In genomic region chr1:110737206-110737605, GRCh38 we compare ENCODE assay signal across 17 cellular contexts.
DNase-seq lines count a peak whose midpoint lies in the region.
"Had no signal": no experiment of that assay in that cellular context is flagged by ENCODE, and none has a peak within 500 bp of the region (broad histone marks: within the 10 kb centered on the region; RNA-seq: fewer than 3 reads in every experiment).

No MANE protein-coding gene starts in this region.

- no peak overlapping the region for H3K9ac ChIP-seq in trophoblast cell (ENCODE audit: low read length)
- H3K9ac ChIP-seq: BLaER1 treated with 17β-estradiol and CSF1 and Interleukin-3, amounts not matched to agents 10 nM and 100 nM had no signal

- DNase-seq in NCI-H2227 (lab: John Stamatoyannopoulos, UW; ENCODE audit: unreplicated experiment) (peak; percentile 51), NCI-H2227 treated with DMSO at 0.1 percent for 48 hours (lab: John Stamatoyannopoulos, UW) (no peak), AG08396 (ENCODE audit: low spot score) (peak; percentile 15), M059J (ENCODE audit: low read depth) (peak; percentile 22), trophoblast cell (peak; percentile 64 to 93), AG08395 (ENCODE audit: low spot score) (no peak), SIG-M5 treated with dmso at 0.1 percent for 504 hours (lab: John Stamatoyannopoulos, UW; ENCODE audit: unreplicated experiment) (no peak)
- DNase-seq: 8988T; AML-193; BE2C; CD4-positive, alpha-beta T cell; CD8-positive, alpha-beta memory T cell; DMS 273 treated with DMSO at 0.1 percent for 48 hours; DMS79; GF-D8; H9 had no signal

- H3K27me3 ChIP-seq in trophoblast cell (ENCODE audit: insufficient read depth, low read length) = no peaks in the 10 kb centered on the region
- H3K27me3 ChIP-seq: BE2C; BLaER1 treated with 17β-estradiol and CSF1 and Interleukin-3, amounts not matched to agents 10 nM and 100 nM had no signal

- H4K8ac ChIP-seq in trophoblast cell (ENCODE audit: low read depth, low read length) = no peak overlapping the region

- H3K14ac ChIP-seq in trophoblast cell (ENCODE audit: low read length) = no peak overlapping the region

- no peak overlapping the region for H3K23ac ChIP-seq in trophoblast cell (ENCODE audit: low read length)

- H4K91ac ChIP-seq in trophoblast cell (ENCODE audit: low read depth, low read length) = peak overlapping the region; percentile 45

- H3K4me3 ChIP-seq in trophoblast cell (ENCODE audit: low read depth, low read length) = no peak overlapping the region
- H3K4me3 ChIP-seq: BLaER1 treated with 17β-estradiol and CSF1 and Interleukin-3, amounts not matched to agents 10 nM and 100 nM had no signal

- H2AFZ ChIP-seq in trophoblast cell (ENCODE audit: insufficient read depth, low read length, poor library complexity) = no peak overlapping the region

- H3K9me3 ChIP-seq in trophoblast cell (ENCODE audit: insufficient read depth, low read depth, low read length) = no peaks in the 10 kb centered on the region
- H3K9me3 ChIP-seq: BE2C; BLaER1 treated with 17β-estradiol and CSF1 and Interleukin-3, amounts not matched to agents 10 nM and 100 nM had no signal

- peak overlapping the region; percentile 26 for H3K27ac ChIP-seq in trophoblast cell (ENCODE audit: low read depth, low read length)
- H3K27ac ChIP-seq: BLaER1 treated with 17β-estradiol and CSF1 and Interleukin-3, amounts not matched to agents 10 nM and 100 nM had no signal

- peaks cover 7 to 9% of the 10 kb centered on the region in 2 experiments for H3K4me1 ChIP-seq in trophoblast cell (ENCODE audit: control insufficient read depth in 1 of 2, insufficient read depth in 2 of 2, low read length in 2 of 2)
- H3K4me1 ChIP-seq: BLaER1 treated with 17β-estradiol and CSF1 and Interleukin-3, amounts not matched to agents 10 nM and 100 nM had no signal

- no peak overlapping the region for H2BK12ac ChIP-seq in trophoblast cell (ENCODE audit: low read length)

- H2BK5ac ChIP-seq in trophoblast cell (ENCODE audit: low read depth, low read length, poor library complexity) = no peak overlapping the region

- no peaks in the 10 kb centered on the region for H3K79me1 ChIP-seq in trophoblast cell (ENCODE audit: low read length)

- H3K79me2 ChIP-seq in trophoblast cell (ENCODE audit: control insufficient read depth, insufficient read depth, low read length, poor library complexity) = no peaks in the 10 kb centered on the region

- no peak overlapping the region for H2BK120ac ChIP-seq in trophoblast cell (ENCODE audit: insufficient read depth, low read length, poor library complexity)

- no peaks in the 10 kb centered on the region for H3K36me3 ChIP-seq in trophoblast cell (ENCODE audit: control insufficient read depth in 1 of 2, insufficient read depth in 2 of 2, low read length in 2 of 2)
- H3K36me3 ChIP-seq: BE2C; BLaER1 treated with 17β-estradiol and CSF1 and Interleukin-3, amounts not matched to agents 10 nM and 100 nM had no signal

- H3K4me2 ChIP-seq in trophoblast cell (ENCODE audit: low read length) = no peak overlapping the region
- H3K4me2 ChIP-seq: BLaER1 treated with 17β-estradiol and CSF1 and Interleukin-3, amounts not matched to agents 10 nM and 100 nM had no signal

- H2AK5ac ChIP-seq in trophoblast cell (ENCODE audit: low read length) = no peak overlapping the region

- H3K4ac ChIP-seq in trophoblast cell (ENCODE audit: low read depth, low read length) = no peak overlapping the region

- no CpG with 5 or more reads among the region's 3 CpGs for WGBS in trophoblast cell (ENCODE audit: extremely low coverage, insufficient coverage, insufficient read length)

- H4K12ac ChIP-seq in trophoblast cell (ENCODE audit: low read depth, low read length) = no peak overlapping the region

- H3K18ac ChIP-seq in trophoblast cell (ENCODE audit: low read length) = no peak overlapping the region

Comparison
In these comparisons a context has a peak if more than half of its experiments do, and no peak if none do; other contexts are left out.
1. DNase-seq: peak in NCI-H2227 (single experiment), AG08396 (single experiment), M059J (single experiment) and trophoblast cell (2 of 2); none in NCI-H2227 treated with DMSO at 0.1 percent for 48 hours (single experiment), AG08395 (single experiment) and SIG-M5 treated with dmso at 0.1 percent for 504 hours (single experiment).